Comparison of ENCODE assay signal across 20 cellular contexts in genomic region chr19:14168993-14169392, GRCh38.
"Had no signal": no experiment of that assay in that cellular context is flagged by ENCODE, and none has a peak within 500 bp of the region (broad histone marks: within the 10 kb centered on the region; RNA-seq: fewer than 3 reads in every experiment).

No MANE protein-coding gene starts in this region.

- H3K9me3 Mint-ChIP-seq: natural killer cell; stimulated activated naive CD8-positive, alpha-beta T cell treated with anti-CD3 and anti-CD28 coated beads, Interleukin-15, Interleukin-2, amounts not matched to agents 100 ng/mL and 50 ng/mL, for 24 hours had no signal

- H3K9me3 ChIP-seq: lower lobe of right lung, ovary, psoas muscle, sigmoid colon, suprapubic skin, transverse colon, vagina had no signal

- H3K4me3 Mint-ChIP-seq: stimulated activated memory B cell treated with anti-CD40 and anti-IgM and Interleukin-4, amounts not matched to agents 10 μg/mL and 1 μg/mL and 100 μg/mL, for 72 hours; stimulated activated naive CD8-positive, alpha-beta T cell treated with anti-CD3 and anti-CD28 coated beads, Interleukin-15, Interleukin-2, amounts not matched to agents 100 ng/mL and 50 ng/mL, for 24 hours had no signal

- H3K4me3 ChIP-seq: coronary artery, lower lobe of right lung, ovary, psoas muscle, sigmoid colon, suprapubic skin, transverse colon, vagina had no signal

- H3K27me3 Mint-ChIP-seq: stimulated activated naive CD8-positive, alpha-beta T cell treated with anti-CD3 and anti-CD28 coated beads, Interleukin-15, Interleukin-2, amounts not matched to agents 100 ng/mL and 50 ng/mL, for 24 hours had no signal

- H3K36me3 ChIP-seq: ovary had no signal

- H3K27ac Mint-ChIP-seq: stimulated activated memory B cell treated with anti-CD40 and anti-IgM and Interleukin-4, amounts not matched to agents 10 μg/mL and 1 μg/mL and 100 μg/mL, for 72 hours; stimulated activated naive CD8-positive, alpha-beta T cell treated with anti-CD3 and anti-CD28 coated beads, Interleukin-15, Interleukin-2, amounts not matched to agents 100 ng/mL and 50 ng/mL, for 24 hours had no signal

- ATAC-seq: lower lobe of right lung; natural killer cell; psoas muscle; stimulated activated memory B cell treated with anti-CD40 and anti-IgM and Interleukin-4, amounts not matched to agents 10 μg/mL and 1 μg/mL and 100 μg/mL, for 72 hours had no signal

- H3K36me3 Mint-ChIP-seq: natural killer cell had no signal

- H3K27me3 ChIP-seq: ovary, sigmoid colon, suprapubic skin, transverse colon, vagina had no signal

- DNase-seq: dermis blood vessel endothelial cell; effector memory CD4-positive, alpha-beta T cell; head of caudate nucleus; left ventricle myocardium superior; lower lobe of right lung; natural killer cell; nucleus accumbens; ovary; posterior cingulate gyrus; psoas muscle; right cardiac atrium; sigmoid colon; stimulated activated CD4-positive, alpha-beta T cell treated with anti-CD3 and anti-CD28 coated beads, Interleukin-2, amount 100 ng/mL, for 24 hours; stimulated activated CD4-positive, alpha-beta T cell treated with anti-CD3 and anti-CD28 coated beads, Interleukin-4, amount 100 ng/mL, for 24 hours; transverse colon had no signal

- H3K27ac ChIP-seq: coronary artery, lower lobe of right lung, ovary, psoas muscle, sigmoid colon, suprapubic skin, transverse colon, vagina had no signal
